In the genomic region with DNA sequence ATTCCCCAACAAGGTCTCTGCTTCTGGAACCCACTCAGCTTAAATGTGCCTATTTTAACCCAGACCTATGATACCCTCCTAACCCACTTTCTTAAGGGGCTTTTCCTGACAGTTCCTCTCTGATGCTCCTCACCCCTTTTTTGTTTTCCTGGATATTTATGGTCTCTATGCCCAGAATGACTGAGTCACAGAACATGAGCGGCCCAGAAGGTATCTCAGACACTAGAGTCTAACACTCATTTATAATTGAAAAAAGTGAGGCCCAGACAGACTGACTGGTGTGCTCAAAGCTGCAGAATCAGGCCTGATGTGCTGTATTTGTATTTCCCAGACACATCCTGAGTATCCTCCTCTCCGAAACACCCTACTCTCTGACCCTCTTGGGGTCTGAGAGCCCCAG, we compare ENCODE assay signal across 21 cellular contexts. TPM values are rescaled to one million over a fixed set of nuclear protein-coding genes. Genes with fewer than 3 reads are reported as not detected.
DNase-seq lines count a peak whose midpoint lies in the region; ATAC-seq lines count a peak whose summit lies in the region.
"Had no signal": no experiment of that assay in that cellular context is flagged by ENCODE, and none has a peak within 500 bp of the region (broad histone marks: within the 10 kb centered on the region; RNA-seq: fewer than 3 reads in every experiment).

No MANE protein-coding gene starts in this region.

- H3K36me3 Mint-ChIP-seq in activated CD4-positive, alpha-beta T cell treated with anti-CD3 and anti-CD28 coated beads, Interleukin-2, amount 10 ng/mL, durations not matched to agents 7 days and 5 days (ENCODE audit: low read depth): peaks cover 36% of the 10 kb centered on the region
- H3K36me3 Mint-ChIP-seq in activated T-helper 17 cell treated with anti-CD3 and anti-CD28 coated beads, Interleukin-2, amount 50 U/mL, for 72 hours (ENCODE audit: low read depth): peaks cover 2% of the 10 kb centered on the region
- peaks cover 0 to 16% (median 15%) of the 10 kb centered on the region in 3 donors for H3K36me3 Mint-ChIP-seq in naive thymus-derived CD8-positive, alpha-beta T cell

- H3K9me3 Mint-ChIP-seq in activated CD4-positive, alpha-beta T cell treated with anti-CD3 and anti-CD28 coated beads, Interleukin-2, amount 10 ng/mL, durations not matched to agents 7 days and 5 days: peaks cover 2% of the 10 kb centered on the region
- H3K9me3 Mint-ChIP-seq in activated T-helper 17 cell treated with anti-CD3 and anti-CD28 coated beads, Interleukin-2, amount 50 U/mL, for 72 hours: peaks cover 8% of the 10 kb centered on the region
- H3K9me3 Mint-ChIP-seq in naive thymus-derived CD8-positive, alpha-beta T cell: peaks cover 0 to 10% (median 0%) of the 10 kb centered on the region in 9 donors
- H3K9me3 Mint-ChIP-seq: activated CD4-positive, alpha-beta memory T cell treated with anti-CD3 and anti-CD28 coated beads, Interleukin-2, amount 10 ng/mL, durations not matched to agents 7 days and 5 days had no signal

- H3K27ac Mint-ChIP-seq in activated CD4-positive, alpha-beta T cell treated with anti-CD3 and anti-CD28 coated beads, Interleukin-2, amount 10 ng/mL, durations not matched to agents 7 days and 5 days: peak overlapping the region; percentile 90
- peak overlapping the region; percentile 87 for H3K27ac Mint-ChIP-seq in activated T-helper 17 cell treated with anti-CD3 and anti-CD28 coated beads, Interleukin-2, amount 50 U/mL, for 72 hours
- H3K27ac Mint-ChIP-seq in naive thymus-derived CD8-positive, alpha-beta T cell: peak overlapping the region in 9 of 10 donors; percentile 71 to 96 (median 91)

- no peak overlapping the region for H3K4me3 Mint-ChIP-seq in activated CD4-positive, alpha-beta T cell treated with anti-CD3 and anti-CD28 coated beads, Interleukin-2, amount 10 ng/mL, durations not matched to agents 7 days and 5 days
- H3K4me3 Mint-ChIP-seq in activated T-helper 17 cell treated with anti-CD3 and anti-CD28 coated beads, Interleukin-2, amount 50 U/mL, for 72 hours: peak overlapping the region; percentile 80
- peak overlapping the region in 8 of 10 donors; percentile 31 to 93 (median 86) for H3K4me3 Mint-ChIP-seq in naive thymus-derived CD8-positive, alpha-beta T cell

- DNase-seq in activated CD4-positive, alpha-beta T cell treated with anti-CD3 and anti-CD28 coated beads, Interleukin-2, amount 10 ng/mL, durations not matched to agents 7 days and 5 days: no peak
- no peak for DNase-seq in activated CD4-positive, alpha-beta T cell treated with anti-CD3 and anti-CD28 coated beads, Interleukin-2, amount 50 U/mL, for 4 hours
- DNase-seq in ELR (ENCODE audit: low read depth): peak; percentile 35
- DNase-seq in naive thymus-derived CD8-positive, alpha-beta T cell: no peak
- no peak for DNase-seq in COLO668 (lab: John Stamatoyannopoulos, UW; ENCODE audit: unreplicated experiment)
- DNase-seq in glomerular visceral epithelial cell (ENCODE audit: extremely low spot score): no peak
- DNase-seq: activated CD4-positive, alpha-beta memory T cell treated with anti-CD3 and anti-CD28 coated beads, Interleukin-2, amount 10 ng/mL, durations not matched to agents 7 days and 5 days; activated T-cell treated with anti-CD3 and anti-CD28 coated beads, Interleukin-2, amount 50 U/mL, for 1 hour; body of pancreas; CD8-positive, alpha-beta T cell; DMS53; hippocampal formation; islet precursor cell; NCI-H187; thyroid gland had no signal

- POLR2A ChIA-PET in activated CD4-positive, alpha-beta T cell treated with anti-CD3 and anti-CD28 coated beads, Interleukin-2, amount 10 ng/mL, durations not matched to agents 7 days and 5 days (lab: Charles Lee): no interaction called here
- POLR2A ChIA-PET in naive thymus-derived CD8-positive, alpha-beta T cell (lab: Charles Lee): interaction anchor here (0.8 to 1.7 kb wide), 2 partner anchors 8 to 16 kb away, joined by 3 to 4 read pairs; no protein-coding TSS in a partner anchor

- peaks cover 28% of the 10 kb centered on the region for H3K27me3 Mint-ChIP-seq in activated CD4-positive, alpha-beta T cell treated with anti-CD3 and anti-CD28 coated beads, Interleukin-2, amount 10 ng/mL, durations not matched to agents 7 days and 5 days
- peaks cover 3% of the 10 kb centered on the region for H3K27me3 Mint-ChIP-seq in activated T-helper 17 cell treated with anti-CD3 and anti-CD28 coated beads, Interleukin-2, amount 50 U/mL, for 72 hours
- H3K27me3 Mint-ChIP-seq in naive thymus-derived CD8-positive, alpha-beta T cell: peaks cover 0 to 8% (median under 1%) of the 10 kb centered on the region in 5 donors

- peaks cover 40% of the 10 kb centered on the region for H3K4me1 Mint-ChIP-seq in activated CD4-positive, alpha-beta T cell treated with anti-CD3 and anti-CD28 coated beads, Interleukin-2, amount 10 ng/mL, durations not matched to agents 7 days and 5 days
- H3K4me1 Mint-ChIP-seq in activated T-helper 17 cell treated with anti-CD3 and anti-CD28 coated beads, Interleukin-2, amount 50 U/mL, for 72 hours: peaks cover 29% of the 10 kb centered on the region
- H3K4me1 Mint-ChIP-seq in naive thymus-derived CD8-positive, alpha-beta T cell: peaks cover 21 to 44% (median 39%) of the 10 kb centered on the region in 4 donors

- no peak for ATAC-seq in activated T-helper 17 cell treated with anti-CD3 and anti-CD28 coated beads, Interleukin-2, amount 50 U/mL, for 72 hours (replicated peaks)
- no peak for ATAC-seq in naive thymus-derived CD8-positive, alpha-beta T cell
- no peak for ATAC-seq in HG02798 (IDR thresholded peaks at IDR 0.05; ENCODE audit: poor library complexity, unreplicated experiment)
- ATAC-seq: A549, body of pancreas, Right ventricle myocardium inferior had no signal

- CTCF ChIA-PET in activated CD4-positive, alpha-beta T cell treated with anti-CD3 and anti-CD28 coated beads, Interleukin-2, amount 10 ng/mL, durations not matched to agents 7 days and 5 days (lab: Charles Lee): interaction anchor here (1.6 kb wide), 1 partner anchor 105 kb away, joined by 4 read pairs; no protein-coding TSS in a partner anchor

RNA-seq across cellular contexts. Expression of gene LRRC71, which starts 44.0 kb away (rescaled TPM):
- total RNA-seq in activated CD4-positive, alpha-beta T cell treated with anti-CD3 and anti-CD28 coated beads, Interleukin-2, amount 10 ng/mL, durations not matched to agents 7 days and 5 days: not detected
- not detected for total RNA-seq in activated T-helper 17 cell treated with anti-CD3 and anti-CD28 coated beads, Interleukin-2, amount 50 U/mL, for 72 hours
- not detected for total RNA-seq in naive thymus-derived CD8-positive, alpha-beta T cell
- not detected for polyA plus RNA-seq in naive thymus-derived CD8-positive, alpha-beta T cell
- total RNA-seq: activated CD4-positive, alpha-beta memory T cell treated with anti-CD3 and anti-CD28 coated beads, Interleukin-2, amount 10 ng/mL, durations not matched to agents 7 days and 5 days; body of pancreas; CD8-positive, alpha-beta T cell; H1; omental fat pad; Right ventricle myocardium inferior; thyroid gland had no signal
